Comparison of ENCODE assay signal across 8 cellular contexts in the genomic region with DNA sequence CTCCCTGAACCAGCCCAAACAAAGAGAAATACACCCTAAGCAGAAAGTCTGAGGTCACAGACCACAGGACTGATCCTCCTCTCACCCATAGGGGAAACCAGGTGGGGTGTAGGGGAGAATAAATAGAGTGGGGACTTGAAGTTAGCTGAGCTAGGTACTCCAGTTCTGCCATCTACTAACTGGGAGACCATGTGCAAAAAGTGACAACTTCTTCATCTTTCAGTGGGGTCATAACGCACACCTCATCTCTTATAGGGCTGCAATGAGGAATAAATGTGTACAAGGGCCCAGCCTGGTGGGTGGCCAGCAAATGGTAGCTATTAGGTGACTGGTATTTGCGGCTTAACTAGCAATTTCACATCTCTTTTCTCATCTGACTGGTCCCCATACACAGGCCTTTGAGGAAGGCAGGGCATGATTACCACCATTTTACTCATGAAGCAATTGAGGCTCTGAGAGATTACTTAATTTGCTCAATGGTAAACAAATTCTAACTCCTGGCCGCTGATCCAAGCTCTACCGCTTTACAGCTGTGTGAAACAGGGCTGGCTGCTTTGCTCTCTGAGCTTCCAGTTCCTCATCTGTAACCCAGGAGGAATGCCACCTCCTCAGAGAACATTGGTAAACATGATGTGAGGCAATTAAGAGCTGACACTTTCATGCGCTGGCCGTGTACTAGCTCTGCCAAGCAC. TPM values are rescaled to one million over a fixed set of nuclear protein-coding genes. Genes with fewer than 3 reads are reported as not detected.
DNase-seq lines count a peak whose midpoint lies in the region; ATAC-seq and TF ChIP-seq lines count a peak whose summit lies in the region.

No MANE protein-coding gene starts in this region.

- H3K27ac ChIP-seq in HEK293 (ENCODE audit: extremely low read depth, low read depth, low read length) (no peak overlapping the region), upper lobe of left lung (peak overlapping the region; percentile 85 to 94 (median 88))

- H3K36me3 Mint-ChIP-seq in activated CD4-positive, alpha-beta memory T cell treated with anti-CD3 and anti-CD28 coated beads, Interleukin-2, amount 10 ng/mL, durations not matched to agents 7 days and 5 days (ENCODE audit: low read depth): peaks cover 43% of the 10 kb centered on the region
- H3K36me3 Mint-ChIP-seq in MCF 10A (ENCODE audit: insufficient read depth, unreplicated experiment): no peaks in the 10 kb centered on the region

- DNase-seq in D341Med (ENCODE audit: low spot score): peak; percentile 26
- peak; percentile 37 for DNase-seq in activated CD4-positive, alpha-beta memory T cell treated with anti-CD3 and anti-CD28 coated beads, Interleukin-2, amount 10 ng/mL, durations not matched to agents 7 days and 5 days
- peak; percentile 65 for DNase-seq in kidney glomerular epithelial cell (lab: John Stamatoyannopoulos, UW)
- DNase-seq in upper lobe of left lung: peak in 1 of 2 donors; percentile 90
- DNase-seq in activated CD4-positive, alpha-beta T cell treated with anti-CD3 and anti-CD28 coated beads, Interleukin-2, amount 50 U/mL, for 1 hour: no peak
- no peak for DNase-seq in activated CD4-positive, alpha-beta T cell treated with anti-CD3 and anti-CD28 coated beads for 1 hour
- DNase-seq in MCF 10A (ENCODE audit: unreplicated experiment): no peak

- intact Hi-C loops in MCF 10A (cut with micrococcal nuclease): no loop called here

- H3K36me3 ChIP-seq in HEK293 (ENCODE audit: control insufficient read depth in 2 of 2, insufficient read depth in 1 of 2, low read length in 2 of 2) (no peaks in the 10 kb centered on the region), upper lobe of left lung (no peaks in the 10 kb centered on the region)

- WGBS in upper lobe of left lung, 2 donors: 28 to 41% methylated on average over 6 of the region's 6 CpGs

- peaks cover 95% of the 10 kb centered on the region for H3K4me1 Mint-ChIP-seq in activated CD4-positive, alpha-beta memory T cell treated with anti-CD3 and anti-CD28 coated beads, Interleukin-2, amount 10 ng/mL, durations not matched to agents 7 days and 5 days
- H3K4me1 Mint-ChIP-seq in MCF 10A (ENCODE audit: insufficient read depth, unreplicated experiment): peaks cover 54% of the 10 kb centered on the region

- H3K9me3 Mint-ChIP-seq in activated CD4-positive, alpha-beta memory T cell treated with anti-CD3 and anti-CD28 coated beads, Interleukin-2, amount 10 ng/mL, durations not matched to agents 7 days and 5 days: no peaks in the 10 kb centered on the region
- H3K9me3 Mint-ChIP-seq in MCF 10A (ENCODE audit: unreplicated experiment): no peaks in the 10 kb centered on the region

- H3K27ac Mint-ChIP-seq in activated CD4-positive, alpha-beta memory T cell treated with anti-CD3 and anti-CD28 coated beads, Interleukin-2, amount 10 ng/mL, durations not matched to agents 7 days and 5 days: peak overlapping the region; percentile 78
- no peak overlapping the region for H3K27ac Mint-ChIP-seq in MCF 10A (ENCODE audit: low read depth, unreplicated experiment)

- no TSS peak for BruUV-seq in MCF 10A (replicated peaks; lab: Mats Ljungman, UMichigan)

- H3K27me3 ChIP-seq in upper lobe of left lung: no peaks in the 10 kb centered on the region

- no peaks in the 10 kb centered on the region for H3K27me3 Mint-ChIP-seq in activated CD4-positive, alpha-beta memory T cell treated with anti-CD3 and anti-CD28 coated beads, Interleukin-2, amount 10 ng/mL, durations not matched to agents 7 days and 5 days
- no peaks in the 10 kb centered on the region for H3K27me3 Mint-ChIP-seq in MCF 10A (ENCODE audit: insufficient read depth, unreplicated experiment)

- no peak overlapping the region for H3K4me3 ChIP-seq in HEK293 (ENCODE audit: low read depth, low read length)
- H3K4me3 ChIP-seq in upper lobe of left lung: no peak overlapping the region

- peak in 1 of 4 donors; percentile 70 for TF ChIP-seq EP300 in upper lobe of left lung (IDR thresholded peaks at IDR 0.05)

- CTCF ChIA-PET in HEK293 (lab: Yijun Ruan, JAX) (interaction anchor here (0.8 to 2.2 kb wide), 4 partner anchors 12 to 77 kb away, joined by 3 to 7 read pairs (median 3); a partner anchor contains a TSS), MCF 10A (lab: Yijun Ruan, JAX) (interaction anchor here (0.6 to 4.7 kb wide), 4 partner anchors 8 to 202 kb away, joined by 3 to 26 read pairs (median 4); a partner anchor contains a TSS)
- CTCF ChIA-PET in activated CD4-positive, alpha-beta memory T cell treated with anti-CD3 and anti-CD28 coated beads, Interleukin-2, amount 10 ng/mL, durations not matched to agents 7 days and 5 days (lab: Charles Lee): interaction anchor here (0.6 to 1.3 kb wide), 4 partner anchors 15 to 77 kb away, joined by 4 to 9 read pairs (median 5); a partner anchor contains a TSS

- peak in 1 of 4 donors; percentile 45 for TF ChIP-seq POLR2A in upper lobe of left lung (IDR thresholded peaks at IDR 0.05)

- ATAC-seq in upper lobe of left lung (ENCODE audit: low FRiP score in 2 of 2): peak; percentile 72 to 86

- POLR2A ChIA-PET in HEK293 (lab: Yijun Ruan, JAX) (interaction anchor here (1.5 to 1.6 kb wide), 2 partner anchors 17 to 20 kb away, joined by 5 to 6 read pairs; a partner anchor contains a TSS), MCF 10A (lab: Yijun Ruan, JAX) (interaction anchor here (0.7 to 6.4 kb wide), 5 partner anchors 14 to 21 kb away, joined by 3 to 47 read pairs (median 8); a partner anchor contains a TSS)
- POLR2A ChIA-PET in activated CD4-positive, alpha-beta memory T cell treated with anti-CD3 and anti-CD28 coated beads, Interleukin-2, amount 10 ng/mL, durations not matched to agents 7 days and 5 days (lab: Charles Lee): interaction anchor here (1.1 to 15.7 kb wide), 4 partner anchors 8 to 21 kb away, joined by 3 to 229 read pairs (median 4); a partner anchor contains a TSS

- no peaks in the 10 kb centered on the region for H3K4me1 ChIP-seq in HEK293 (ENCODE audit: control insufficient read depth, insufficient read depth, low read length)
- H3K4me1 ChIP-seq in upper lobe of left lung: peaks cover 93 to 98% (median 97%) of the 10 kb centered on the region in 4 donors

- H3K4me3 Mint-ChIP-seq in activated CD4-positive, alpha-beta memory T cell treated with anti-CD3 and anti-CD28 coated beads, Interleukin-2, amount 10 ng/mL, durations not matched to agents 7 days and 5 days: no peak overlapping the region
- no peak overlapping the region for H3K4me3 Mint-ChIP-seq in MCF 10A (ENCODE audit: unreplicated experiment)

- H3K9me3 ChIP-seq in HEK293 (ENCODE audit: control insufficient read depth, insufficient read depth, low read depth, low read length) (no peaks in the 10 kb centered on the region), upper lobe of left lung (no peaks in the 10 kb centered on the region)

- TF ChIP-seq CTCF in HEK293 (tag by site-specific recombination; IDR thresholded peaks at IDR 0.05) (no peak), upper lobe of left lung (IDR thresholded peaks at IDR 0.05) (no peak), MCF 10A (IDR thresholded peaks at IDR 0.05; ENCODE audit: unreplicated experiment) (no peak)

TF ChIP-seq in HEK293, 187 proteins besides CTCF, POLR2A, EP300 and RAD21:
- TF ChIP-seq, protein P1, sequence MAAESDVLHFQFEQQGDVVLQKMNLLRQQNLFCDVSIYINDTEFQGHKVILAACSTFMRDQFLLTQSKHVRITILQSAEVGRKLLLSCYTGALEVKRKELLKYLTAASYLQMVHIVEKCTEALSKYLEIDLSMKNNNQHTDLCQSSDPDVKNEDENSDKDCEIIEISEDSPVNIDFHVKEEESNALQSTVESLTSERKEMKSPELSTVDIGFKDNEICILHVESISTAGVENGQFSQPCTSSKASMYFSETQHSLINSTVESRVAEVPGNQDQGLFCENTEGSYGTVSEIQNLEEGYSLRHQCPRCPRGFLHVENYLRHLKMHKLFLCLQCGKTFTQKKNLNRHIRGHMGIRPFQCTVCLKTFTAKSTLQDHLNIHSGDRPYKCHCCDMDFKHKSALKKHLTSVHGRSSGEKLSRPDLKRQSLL (tag by site-specific recombination; IDR thresholded peaks at IDR 0.05): no peak
- peak; percentile 72 for TF ChIP-seq GLIS1 (tag by site-specific recombination; IDR thresholded peaks at IDR 0.05)

RNA-seq across cellular contexts. Expression of a gene that starts 16.6 kb away (rescaled TPM):
- total RNA-seq in activated CD4-positive, alpha-beta memory T cell treated with anti-CD3 and anti-CD28 coated beads, Interleukin-2, amount 10 ng/mL, durations not matched to agents 7 days and 5 days: 10 to 100 TPM; 37.9 to 41.6 TPM
- 10 to 100 TPM; 22.6 to 61.0 (median 36.2) TPM for total RNA-seq in upper lobe of left lung
- total RNA-seq in MCF 10A (2022): 11.1 and 13.1 TPM in 2 replicates

RNA-seq across cellular contexts. Expression of a gene that starts 20.8 kb away (rescaled TPM):
- total RNA-seq in activated CD4-positive, alpha-beta memory T cell treated with anti-CD3 and anti-CD28 coated beads, Interleukin-2, amount 10 ng/mL, durations not matched to agents 7 days and 5 days: 10 to 100 TPM; 14.2 to 14.6 TPM
- total RNA-seq in upper lobe of left lung (10 to 100 TPM in 4 of 6 donors, 1 to 10 TPM in 2; 7.0 to 31.5 (median 22.1) TPM), MCF 10A (2022) (1.2 and 4.8 TPM in 2 replicates)

RNA-seq across cellular contexts. Expression of a gene that starts 43.5 kb away (rescaled TPM):
- total RNA-seq in activated CD4-positive, alpha-beta memory T cell treated with anti-CD3 and anti-CD28 coated beads, Interleukin-2, amount 10 ng/mL, durations not matched to agents 7 days and 5 days: 100 to 1,000 TPM; 103 to 107 TPM
- 10 to 100 TPM in 1 of 6 donors, 1 to 10 TPM in 4, under 1 TPM in 1; 0.98 to 11.7 (median 5.1) TPM for total RNA-seq in upper lobe of left lung
- not detected in 2 replicates for total RNA-seq in MCF 10A (2022)

RNA-seq across cellular contexts. Expression of a gene that starts 46.6 kb away (rescaled TPM):
- total RNA-seq in activated CD4-positive, alpha-beta memory T cell treated with anti-CD3 and anti-CD28 coated beads, Interleukin-2, amount 10 ng/mL, durations not matched to agents 7 days and 5 days: 100 to 1,000 TPM; 225 to 226 TPM
- total RNA-seq in upper lobe of left lung (100 to 1,000 TPM in 4 of 6 donors, 10 to 100 TPM in 2; 89.1 to 204 (median 138) TPM), MCF 10A (2022) (167 and 193 TPM in 2 replicates)

RNA-seq across cellular contexts. Expression of a gene that starts 46.7 kb away (rescaled TPM):
- total RNA-seq in activated CD4-positive, alpha-beta memory T cell treated with anti-CD3 and anti-CD28 coated beads, Interleukin-2, amount 10 ng/mL, durations not matched to agents 7 days and 5 days: 1 to 10 TPM; 3.2 to 3.6 TPM
- total RNA-seq in upper lobe of left lung: 10 to 100 TPM in 2 of 6 donors, 1 to 10 TPM in 4; 3.3 to 16.8 (median 7.9) TPM
- 1.1 and 1.7 TPM in 2 replicates for total RNA-seq in MCF 10A (2022)

Comparison
In these comparisons a context has a peak if more than half of its experiments do, and no peak if none do; other contexts are left out.
1. DNase-seq: peak in D341Med (single experiment), activated CD4-positive, alpha-beta memory T cell treated with anti-CD3 and anti-CD28 coated beads, Interleukin-2, amount 10 ng/mL, durations not matched to agents 7 days and 5 days (single experiment) and kidney glomerular epithelial cell (single experiment); none in activated CD4-positive, alpha-beta T cell treated with anti-CD3 and anti-CD28 coated beads, Interleukin-2, amount 50 U/mL, for 1 hour (single experiment), activated CD4-positive, alpha-beta T cell treated with anti-CD3 and anti-CD28 coated beads for 1 hour (single experiment) and MCF 10A (single experiment).
2. RNA of a gene that starts 43.5 kb away (total RNA-seq): 103 to 107 TPM in activated CD4-positive, alpha-beta memory T cell treated with anti-CD3 and anti-CD28 coated beads, Interleukin-2, amount 10 ng/mL, durations not matched to agents 7 days and 5 days; 0.98 to 11.7 TPM in upper lobe of left lung and not detected in MCF 10A; every median in the first group is over 4 times any median in the second.